ENCODE assay signal across 1 cellular context in genomic region chr4:75902352-75902751, GRCh38.
TF ChIP-seq lines count a peak whose summit lies in the region.

Gene PPEF2 (minus strand): TSS chr4:75902452. CDS start chr4:75896325, 6,127 bp downstream.

TF ChIP-seq in GM23338, 12 proteins besides CTCF, POLR2A, EP300 and RAD21:
- TF ChIP-seq EZH2phosphoT487 (IDR thresholded peaks at IDR 0.05; ENCODE audit: unreplicated experiment) (no peak), JUNB (IDR thresholded peaks at IDR 0.05; ENCODE audit: unreplicated experiment) (no peak), ZNF331 (CRISPR knock-in tag; IDR thresholded peaks at IDR 0.05; ENCODE audit: low read depth) (no peak), ZNF462 (CRISPR knock-in tag; IDR thresholded peaks at IDR 0.05) (no peak), STAT1 (IDR thresholded peaks at IDR 0.05; ENCODE audit: unreplicated experiment) (no peak), ZNF114 (CRISPR knock-in tag; IDR thresholded peaks at IDR 0.05) (no peak), POLR2AphosphoS5 (IDR thresholded peaks at IDR 0.05; ENCODE audit: low read depth) (no peak), CREB1 (CRISPR knock-in tag; IDR thresholded peaks at IDR 0.05; ENCODE audit: low read depth) (no peak), EZH2 (IDR thresholded peaks at IDR 0.05; ENCODE audit: low read depth, unreplicated experiment) (no peak), ETS1 (IDR thresholded peaks at IDR 0.05) (no peak), NANOG (IDR thresholded peaks at IDR 0.05; ENCODE audit: borderline replicate concordance) (no peak), REST (IDR thresholded peaks at IDR 0.05; ENCODE audit: unreplicated experiment) (no peak)
